Comparison of ENCODE assay signal across 9 cellular contexts in genomic region chr17:28008526-28008925, GRCh38. TPM values are rescaled to one million over a fixed set of nuclear protein-coding genes. Genes with fewer than 3 reads are reported as not detected.
DNase-seq lines count a peak whose midpoint lies in the region; ATAC-seq and TF ChIP-seq lines count a peak whose summit lies in the region.
"Had no signal": no experiment of that assay in that cellular context is flagged by ENCODE, and none has a peak within 500 bp of the region (broad histone marks: within the 10 kb centered on the region; RNA-seq: fewer than 3 reads in every experiment).

No MANE protein-coding gene starts in this region.

- no peaks in the 10 kb centered on the region for H3K9me2 ChIP-seq in HCT116 (ENCODE audit: insufficient read depth)

- H3K79me2 ChIP-seq in HCT116 (ENCODE audit: insufficient read depth, low read length): no peaks in the 10 kb centered on the region

- H3K9ac ChIP-seq in HCT116 (ENCODE audit: low read length): no peak overlapping the region

- H4K20me1 ChIP-seq in HCT116 (ENCODE audit: insufficient read depth): no peaks in the 10 kb centered on the region

- no peaks in the 10 kb centered on the region for H3K4me1 ChIP-seq in HCT116 (ENCODE audit: control insufficient read depth in 1 of 2, insufficient read depth in 2 of 2, low read length in 2 of 2)
- H3K4me1 ChIP-seq in tibial artery: no peaks in the 10 kb centered on the region
- H3K4me1 ChIP-seq: upper lobe of left lung had no signal

- RAD21 ChIA-PET in HCT116 (lab: Charles Lee; ENCODE audit: low non-redundant PET in 1 of 2, low total read pairs in 2 of 2, uncharacterized antibody in 2 of 2, unreplicated experiment in 2 of 2): no interaction called here

- CTCF ChIA-PET in HCT116 (lab: Charles Lee): no interaction called here

- peak; percentile 8 for DNase-seq in HCT116 (ENCODE audit: low read depth, low spot score)
- DNase-seq in fibroblast of gingiva (ENCODE audit: low read depth): peak; percentile 18
- peak; percentile 32 for DNase-seq in pulmonary artery endothelial cell (ENCODE audit: low read depth, low spot score)
- no peak for DNase-seq in GM10266 (ENCODE audit: extremely low spot score)
- no peak for DNase-seq in tibial artery
- DNase-seq: NCI-H82 had no signal

- BruUV-seq in HCT116 (replicated peaks; lab: Mats Ljungman, UMichigan): no TSS peak

- H3K4me3 ChIP-seq in HCT116 (replicated peaks in 1 of 2; ENCODE audit: low read depth in 1 of 2, low read length in 2 of 2) (no peak overlapping the region), tibial artery (no peak overlapping the region)
- H3K4me3 ChIP-seq: upper lobe of left lung had no signal

- H3K27ac ChIP-seq in HCT116 (ENCODE audit: low read depth, low read length) (no peak overlapping the region), tibial artery (no peak overlapping the region)
- H3K27ac ChIP-seq: upper lobe of left lung had no signal

- ATAC-seq in HCT116: peak; percentile 63; the same call in 1 of the 2 replicates
- ATAC-seq in HG03520 (IDR thresholded peaks at IDR 0.05; ENCODE audit: unreplicated experiment): no peak

- no peaks in the 10 kb centered on the region for H3K9me3 ChIP-seq in HCT116 (ENCODE audit: control insufficient read depth in 1 of 2, insufficient read depth in 1 of 2, low read depth in 1 of 2, low read length in 2 of 2)
- no peaks in the 10 kb centered on the region for H3K9me3 ChIP-seq in tibial artery
- H3K9me3 ChIP-seq: upper lobe of left lung had no signal

- H3K36me3 ChIP-seq in HCT116 (ENCODE audit: control insufficient read depth in 1 of 2, insufficient read depth in 2 of 2, low read length in 2 of 2) (no peaks in the 10 kb centered on the region), tibial artery (no peaks in the 10 kb centered on the region)
- H3K36me3 ChIP-seq: upper lobe of left lung had no signal

- TF ChIP-seq POLR2A in HCT116 (IDR thresholded peaks at IDR 0.05; ENCODE audit: borderline replicate concordance, extremely low read depth, insufficient read depth, insufficient read length): no peak

- intact Hi-C loops in HCT116 (cut with micrococcal nuclease): no loop called here
- intact Hi-C loops in tibial artery (cut with DNase I; ENCODE audit: low total_unique reads): no loop called here

- TF ChIP-seq CTCF in HCT116 (IDR thresholded peaks at IDR 0.05 in 2 of 3, conservative IDR thresholded peaks at IDR 0.05 in 1 of 3; ENCODE audit: borderline replicate concordance in 1 of 3, insufficient read depth in 1 of 3, low read depth in 2 of 3, low read length in 2 of 3): no peak
- TF ChIP-seq CTCF in GM10266 (IDR thresholded peaks at IDR 0.05; ENCODE audit: control insufficient read depth, insufficient read depth, low read depth, missing control alignments): no peak
- TF ChIP-seq CTCF in tibial artery (IDR thresholded peaks at IDR 0.05): no peak

- TF ChIP-seq RAD21 in HCT116 (IDR thresholded peaks at IDR 0.05; ENCODE audit: low read depth): no peak

- H2AFZ ChIP-seq in HCT116 (ENCODE audit: low read depth, low read length, poor library complexity, severe bottlenecking): no peak overlapping the region

- POLR2A ChIA-PET in HCT116 (lab: Charles Lee): no interaction called here

- no peak overlapping the region for H3K4me2 ChIP-seq in HCT116 (ENCODE audit: low read length)

- H3K27me3 ChIP-seq in HCT116 (ENCODE audit: insufficient read depth, low read length) (peaks cover 34% of the 10 kb centered on the region), tibial artery (peaks cover 0 to 3% of the 10 kb centered on the region in 2 donors)
- H3K27me3 ChIP-seq: upper lobe of left lung had no signal

TF ChIP-seq in HCT116, 20 proteins besides CTCF, POLR2A, EP300 and RAD21:
- no peak for TF ChIP-seq FOSL1 (IDR thresholded peaks at IDR 0.05; ENCODE audit: low read depth)
- peak; percentile 93 for TF ChIP-seq REST (IDR thresholded peaks at IDR 0.05; ENCODE audit: low read depth)
- TF ChIP-seq JUND (IDR thresholded peaks at IDR 0.05): no peak
- TF ChIP-seq MAX (IDR thresholded peaks at IDR 0.05): 0 out of 2 replicates have a peak, but pooled peaks have one; percentile 30

TF ChIP-seq in PFSK-1, 5 proteins besides CTCF, POLR2A, EP300 and RAD21:
- TF ChIP-seq SIN3A (IDR thresholded peaks at IDR 0.05; ENCODE audit: borderline replicate concordance, insufficient read depth, low read length) (peak; percentile 94; the same call in 1 of the 2 replicates), POLR2AphosphoS5 (IDR thresholded peaks at IDR 0.05; ENCODE audit: low read depth, low read length) (no peak), REST (IDR thresholded peaks at IDR 0.05; ENCODE audit: insufficient read depth in 1 of 2, low read depth in 2 of 2, low read length in 2 of 2) (peak; percentile 98 to 100)

RNA-seq across cellular contexts. Expression of gene NLK, which starts 34.0 kb away (rescaled TPM):
- total RNA-seq in HCT116 (2021; ENCODE audit: unreplicated experiment): 12.8 TPM
- 5.6 and 6.4 TPM in 2 replicates for polyA plus RNA-seq in HCT116 (2012)
- 5.6 TPM for polyA plus RNA-seq in PFSK-1 (2012; ENCODE audit: insufficient read length, low read depth)
- 34.8 and 40.4 TPM in 2 replicates for total RNA-seq in pulmonary artery endothelial cell

Comparison
In these comparisons a context has a peak if more than half of its experiments do, and no peak if none do; other contexts are left out.
1. DNase-seq: peak in HCT116 (single experiment), fibroblast of gingiva (single experiment) and pulmonary artery endothelial cell (single experiment); none in GM10266 (single experiment) and tibial artery (0 of 2).